In the genomic region with DNA sequence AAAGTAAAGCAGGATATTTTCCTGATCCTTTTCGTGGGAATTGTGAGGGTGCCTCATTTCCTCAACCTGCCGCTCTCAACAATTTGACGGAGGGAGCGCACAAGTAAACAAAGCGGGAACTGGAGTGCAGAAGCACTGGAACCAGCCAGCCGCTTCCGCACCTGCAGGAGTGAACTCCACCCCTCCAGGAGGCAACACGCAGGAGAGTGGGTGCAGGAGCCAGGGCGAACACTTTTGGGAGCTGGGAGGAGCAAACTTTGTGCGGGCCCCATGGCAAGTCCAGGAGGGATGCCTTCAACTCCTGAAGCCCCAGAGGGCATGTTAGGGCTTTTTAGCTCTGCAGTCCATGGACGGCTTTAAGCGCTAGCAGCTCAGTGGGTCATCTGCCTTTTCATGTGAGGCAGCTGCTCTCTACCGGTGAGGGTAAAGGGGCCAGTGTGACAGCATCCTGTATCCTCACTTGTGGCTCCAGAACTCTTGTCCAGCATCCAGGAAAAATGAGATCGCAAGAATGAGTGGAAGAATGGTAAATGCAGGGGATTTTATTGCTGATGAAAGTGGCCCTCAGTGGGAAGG, we compare ENCODE assay signal across 1 cellular context.
TF ChIP-seq lines count a peak whose summit lies in the region.

No MANE protein-coding gene starts in this region.

TF ChIP-seq in HepG2, 621 proteins besides CTCF, POLR2A, EP300 and RAD21 (continued from another document):
- no peak for TF ChIP-seq ZNF18 (CRISPR knock-in tag; IDR thresholded peaks at IDR 0.05; ENCODE audit: insufficient replicate concordance)
- no peak for TF ChIP-seq SNRNP70 (IDR thresholded peaks at IDR 0.05; ENCODE audit: low read depth, low read length)
- TF ChIP-seq MYNN (CRISPR knock-in tag; IDR thresholded peaks at IDR 0.05; ENCODE audit: low read depth) = no peak
- TF ChIP-seq ZNF292 (CRISPR knock-in tag; IDR thresholded peaks at IDR 0.05; ENCODE audit: borderline replicate concordance, low read depth) = no peak
- TF ChIP-seq ATRX (CRISPR knock-in tag; IDR thresholded peaks at IDR 0.05; ENCODE audit: borderline replicate concordance) = no peak
- TF ChIP-seq ZZZ3 (CRISPR knock-in tag; IDR thresholded peaks at IDR 0.05; ENCODE audit: borderline replicate concordance) = no peak
- TF ChIP-seq ZNF562 (CRISPR knock-in tag; IDR thresholded peaks at IDR 0.05; ENCODE audit: borderline replicate concordance) = no peak
- no peak for TF ChIP-seq BORCS8-MEF2B (CRISPR knock-in tag; IDR thresholded peaks at IDR 0.05)
- TF ChIP-seq, protein P1, sequence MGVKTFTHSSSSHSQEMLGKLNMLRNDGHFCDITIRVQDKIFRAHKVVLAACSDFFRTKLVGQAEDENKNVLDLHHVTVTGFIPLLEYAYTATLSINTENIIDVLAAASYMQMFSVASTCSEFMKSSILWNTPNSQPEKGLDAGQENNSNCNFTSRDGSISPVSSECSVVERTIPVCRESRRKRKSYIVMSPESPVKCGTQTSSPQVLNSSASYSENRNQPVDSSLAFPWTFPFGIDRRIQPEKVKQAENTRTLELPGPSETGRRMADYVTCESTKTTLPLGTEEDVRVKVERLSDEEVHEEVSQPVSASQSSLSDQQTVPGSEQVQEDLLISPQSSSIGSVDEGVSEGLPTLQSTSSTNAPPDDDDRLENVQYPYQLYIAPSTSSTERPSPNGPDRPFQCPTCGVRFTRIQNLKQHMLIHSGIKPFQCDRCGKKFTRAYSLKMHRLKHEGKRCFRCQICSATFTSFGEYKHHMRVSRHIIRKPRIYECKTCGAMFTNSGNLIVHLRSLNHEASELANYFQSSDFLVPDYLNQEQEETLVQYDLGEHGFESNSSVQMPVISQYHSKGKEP (CRISPR knock-in tag; IDR thresholded peaks at IDR 0.05) = no peak
- TF ChIP-seq TEAD2 (CRISPR knock-in tag; IDR thresholded peaks at IDR 0.05) = no peak
- TF ChIP-seq, protein P2, sequence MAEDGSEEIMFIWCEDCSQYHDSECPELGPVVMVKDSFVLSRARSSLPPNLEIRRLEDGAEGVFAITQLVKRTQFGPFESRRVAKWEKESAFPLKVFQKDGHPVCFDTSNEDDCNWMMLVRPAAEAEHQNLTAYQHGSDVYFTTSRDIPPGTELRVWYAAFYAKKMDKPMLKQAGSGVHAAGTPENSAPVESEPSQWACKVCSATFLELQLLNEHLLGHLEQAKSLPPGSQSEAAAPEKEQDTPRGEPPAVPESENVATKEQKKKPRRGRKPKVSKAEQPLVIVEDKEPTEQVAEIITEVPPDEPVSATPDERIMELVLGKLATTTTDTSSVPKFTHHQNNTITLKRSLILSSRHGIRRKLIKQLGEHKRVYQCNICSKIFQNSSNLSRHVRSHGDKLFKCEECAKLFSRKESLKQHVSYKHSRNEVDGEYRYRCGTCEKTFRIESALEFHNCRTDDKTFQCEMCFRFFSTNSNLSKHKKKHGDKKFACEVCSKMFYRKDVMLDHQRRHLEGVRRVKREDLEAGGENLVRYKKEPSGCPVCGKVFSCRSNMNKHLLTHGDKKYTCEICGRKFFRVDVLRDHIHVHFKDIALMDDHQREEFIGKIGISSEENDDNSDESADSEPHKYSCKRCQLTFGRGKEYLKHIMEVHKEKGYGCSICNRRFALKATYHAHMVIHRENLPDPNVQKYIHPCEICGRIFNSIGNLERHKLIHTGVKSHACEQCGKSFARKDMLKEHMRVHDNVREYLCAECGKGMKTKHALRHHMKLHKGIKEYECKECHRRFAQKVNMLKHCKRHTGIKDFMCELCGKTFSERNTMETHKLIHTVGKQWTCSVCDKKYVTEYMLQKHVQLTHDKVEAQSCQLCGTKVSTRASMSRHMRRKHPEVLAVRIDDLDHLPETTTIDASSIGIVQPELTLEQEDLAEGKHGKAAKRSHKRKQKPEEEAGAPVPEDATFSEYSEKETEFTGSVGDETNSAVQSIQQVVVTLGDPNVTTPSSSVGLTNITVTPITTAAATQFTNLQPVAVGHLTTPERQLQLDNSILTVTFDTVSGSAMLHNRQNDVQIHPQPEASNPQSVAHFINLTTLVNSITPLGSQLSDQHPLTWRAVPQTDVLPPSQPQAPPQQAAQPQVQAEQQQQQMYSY (CRISPR knock-in tag; IDR thresholded peaks at IDR 0.05) = no peak
- TF ChIP-seq, protein P3, sequence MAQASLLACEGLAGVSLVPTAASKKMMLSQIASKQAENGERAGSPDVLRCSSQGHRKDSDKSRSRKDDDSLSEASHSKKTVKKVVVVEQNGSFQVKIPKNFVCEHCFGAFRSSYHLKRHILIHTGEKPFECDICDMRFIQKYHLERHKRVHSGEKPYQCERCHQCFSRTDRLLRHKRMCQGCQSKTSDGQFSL (CRISPR knock-in tag; IDR thresholded peaks at IDR 0.05) = no peak
- no peak for TF ChIP-seq ZNF792 (CRISPR knock-in tag; IDR thresholded peaks at IDR 0.05)
- TF ChIP-seq CHD4 (IDR thresholded peaks at IDR 0.05; ENCODE audit: borderline replicate concordance, low read length) = no peak
- no peak for TF ChIP-seq ZNF737 (CRISPR knock-in tag; IDR thresholded peaks at IDR 0.05; ENCODE audit: borderline replicate concordance)
- no peak for TF ChIP-seq ZNF264 (CRISPR knock-in tag; IDR thresholded peaks at IDR 0.05)
